In genomic region chr5:74625742-74626241, GRCh38 we compare ENCODE assay signal across 1 cellular context.
TF ChIP-seq lines count a peak whose summit lies in the region.

No MANE protein-coding gene starts in this region.

TF ChIP-seq in H1, 55 proteins besides CTCF, POLR2A, EP300 and RAD21:
- TF ChIP-seq MAX (IDR thresholded peaks at IDR 0.05) (0 out of 2 replicates have a peak, but pooled peaks have one; percentile 20), RFX5 (IDR thresholded peaks at IDR 0.05; ENCODE audit: borderline replicate concordance, low read depth, low read length) (no peak)
